In the genomic region with DNA sequence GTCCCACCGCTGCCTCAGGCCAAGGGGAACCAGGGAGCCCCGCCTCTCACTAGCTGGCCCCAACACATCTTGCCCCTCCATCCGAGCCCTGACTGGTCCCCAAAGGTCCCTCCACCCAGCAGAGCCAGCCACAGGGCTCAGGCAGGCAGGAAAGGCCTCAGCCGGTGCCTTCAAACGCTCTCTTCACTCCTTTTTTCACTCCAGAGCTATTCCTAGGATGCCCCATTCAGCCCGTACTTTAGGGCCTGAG, we compare ENCODE assay signal across 8 cellular contexts. TPM values are rescaled to one million over a fixed set of nuclear protein-coding genes. Genes with fewer than 3 reads are reported as not detected.
A peak's percentile ranks its signal among the peaks of the same experiment; 100 is the strongest.
DNase-seq lines count a peak whose midpoint lies in the region; ATAC-seq and TF ChIP-seq lines count a peak whose summit lies in the region.

No MANE protein-coding gene starts in this region.

- H3K4me1 Mint-ChIP-seq in WTC11 (peaks cover 26% of the 10 kb centered on the region), glutamatergic neuron (ENCODE audit: low read depth, unreplicated experiment) (peaks cover 4% of the 10 kb centered on the region)

- peaks cover 20% of the 10 kb centered on the region for H3K79me2 ChIP-seq in GM23248 (ENCODE audit: insufficient read depth)

- peak overlapping the region; percentile 98 for H3K9ac ChIP-seq in GM23248

- TF ChIP-seq CTCF in WTC11 (IDR thresholded peaks at IDR 0.05), result no peak
- TF ChIP-seq CTCF in glutamatergic neuron (IDR thresholded peaks at IDR 0.05; ENCODE audit: partially characterized antibody, unreplicated experiment), result no peak

- no peaks in the 10 kb centered on the region for H3K9me3 ChIP-seq in GM23248 (ENCODE audit: low read depth)

- H3K27me3 Mint-ChIP-seq in WTC11 (ENCODE audit: low read depth) (no peaks in the 10 kb centered on the region), glutamatergic neuron (ENCODE audit: unreplicated experiment) (peaks cover 3% of the 10 kb centered on the region)

- no peaks in the 10 kb centered on the region for H4K20me1 ChIP-seq in GM23248 (ENCODE audit: insufficient read depth)

- H3K36me3 Mint-ChIP-seq in WTC11 (peaks cover 6% of the 10 kb centered on the region), glutamatergic neuron (ENCODE audit: unreplicated experiment) (no peaks in the 10 kb centered on the region)

- H3K4me3 ChIP-seq in GM23248 (peak overlapping the region; percentile 76), skin epidermis (peak overlapping the region; percentile 37 to 56 (median 47))

- DNase-seq in GM23248, result no peak
- no peak for DNase-seq in WTC11 (ENCODE audit: low spot score)
- no peak for DNase-seq in glutamatergic neuron
- no peak for DNase-seq in activated CD4-positive, alpha-beta T cell treated with anti-CD3 and anti-CD28 coated beads for 48 hours
- DNase-seq in hippocampal formation (lab: John Stamatoyannopoulos, UW), result no peak
- DNase-seq in NCI-H774 (lab: John Stamatoyannopoulos, UW), result no peak

- no peaks in the 10 kb centered on the region for H3K9me3 Mint-ChIP-seq in WTC11
- peaks cover 3% of the 10 kb centered on the region for H3K9me3 Mint-ChIP-seq in glutamatergic neuron (ENCODE audit: unreplicated experiment)

- H3K27ac Mint-ChIP-seq in WTC11, result peak overlapping the region; percentile 78; the same call in 1 of the 2 replicates
- peak overlapping the region; percentile 90 for H3K27ac Mint-ChIP-seq in glutamatergic neuron (ENCODE audit: unreplicated experiment)

- CTCF ChIA-PET in WTC11 (lab: Charles Lee), result interaction anchor here (1.5 to 6.9 kb wide), 3 partner anchors 17 to 49 kb away, joined by 5 to 116 read pairs (median 7); a partner anchor contains a TSS

- no peaks in the 10 kb centered on the region for H3K36me3 ChIP-seq in GM23248 (ENCODE audit: low read depth)

- WGBS in GM23248 (ENCODE audit: low coverage in 1 of 2, low lambda C conversion rate in 2 of 2, missing lambda C conversion rate in 2 of 2), 2 experiments, result 4 to 5% methylated on average over 4 to 6 of the region's 6 CpGs

- ATAC-seq in WTC11, result no peak
- ATAC-seq in HG02973 (IDR thresholded peaks at IDR 0.05; ENCODE audit: unreplicated experiment), result no peak

- H3F3A ChIP-seq in GM23248 (ENCODE audit: insufficient read depth), result 0 out of 2 replicates have a peak, but pooled peaks cover 6% of the 10 kb centered on the region

- no peaks in the 10 kb centered on the region for H3K9me2 ChIP-seq in GM23248 (ENCODE audit: insufficient read depth)

- no peak overlapping the region for H2AFZ ChIP-seq in GM23248

- H3K4me2 ChIP-seq in GM23248 (ENCODE audit: unreplicated experiment), result peak overlapping the region; percentile 91

- no peaks in the 10 kb centered on the region for H3K4me1 ChIP-seq in GM23248 (ENCODE audit: insufficient read depth)

- peak overlapping the region; percentile 96 for H3K27ac ChIP-seq in GM23248
- H3K27ac ChIP-seq in skin epidermis, result peak overlapping the region; percentile 70 to 99 (median 94)

- POLR2A ChIA-PET in WTC11 (lab: Charles Lee), result interaction anchor here (1.2 to 2.0 kb wide), 4 partner anchors 17 to 45 kb away, joined by 5 to 8 read pairs (median 6); a partner anchor contains a TSS

- H3K27me3 ChIP-seq in GM23248 (replicated peaks; ENCODE audit: insufficient read depth), result no peaks in the 10 kb centered on the region

- H3K4me3 Mint-ChIP-seq in WTC11 (peak overlapping the region; percentile 79), glutamatergic neuron (ENCODE audit: unreplicated experiment) (peak overlapping the region; percentile 82)

- in situ Hi-C loops in GM23248 (cut with MboI), result no loop called here

TF ChIP-seq in WTC11, 78 proteins besides CTCF, POLR2A, EP300 and RAD21:
- TF ChIP-seq, protein P1, sequence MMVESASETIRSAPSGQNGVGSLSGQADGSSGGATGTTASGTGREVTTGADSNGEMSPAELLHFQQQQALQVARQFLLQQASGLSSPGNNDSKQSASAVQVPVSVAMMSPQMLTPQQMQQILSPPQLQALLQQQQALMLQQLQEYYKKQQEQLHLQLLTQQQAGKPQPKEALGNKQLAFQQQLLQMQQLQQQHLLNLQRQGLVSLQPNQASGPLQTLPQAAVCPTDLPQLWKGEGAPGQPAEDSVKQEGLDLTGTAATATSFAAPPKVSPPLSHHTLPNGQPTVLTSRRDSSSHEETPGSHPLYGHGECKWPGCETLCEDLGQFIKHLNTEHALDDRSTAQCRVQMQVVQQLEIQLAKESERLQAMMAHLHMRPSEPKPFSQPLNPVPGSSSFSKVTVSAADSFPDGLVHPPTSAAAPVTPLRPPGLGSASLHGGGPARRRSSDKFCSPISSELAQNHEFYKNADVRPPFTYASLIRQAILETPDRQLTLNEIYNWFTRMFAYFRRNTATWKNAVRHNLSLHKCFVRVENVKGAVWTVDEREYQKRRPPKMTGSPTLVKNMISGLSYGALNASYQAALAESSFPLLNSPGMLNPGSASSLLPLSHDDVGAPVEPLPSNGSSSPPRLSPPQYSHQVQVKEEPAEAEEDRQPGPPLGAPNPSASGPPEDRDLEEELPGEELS (CRISPR knock-in tag; IDR thresholded peaks at IDR 0.05), result no peak
- TF ChIP-seq JAZF1 (CRISPR knock-in tag; IDR thresholded peaks at IDR 0.05) (no peak), ZNF423 (CRISPR knock-in tag; IDR thresholded peaks at IDR 0.05) (no peak), SMAD3 (CRISPR knock-in tag; IDR thresholded peaks at IDR 0.05; ENCODE audit: borderline replicate concordance) (no peak)
- TF ChIP-seq, protein P2, sequence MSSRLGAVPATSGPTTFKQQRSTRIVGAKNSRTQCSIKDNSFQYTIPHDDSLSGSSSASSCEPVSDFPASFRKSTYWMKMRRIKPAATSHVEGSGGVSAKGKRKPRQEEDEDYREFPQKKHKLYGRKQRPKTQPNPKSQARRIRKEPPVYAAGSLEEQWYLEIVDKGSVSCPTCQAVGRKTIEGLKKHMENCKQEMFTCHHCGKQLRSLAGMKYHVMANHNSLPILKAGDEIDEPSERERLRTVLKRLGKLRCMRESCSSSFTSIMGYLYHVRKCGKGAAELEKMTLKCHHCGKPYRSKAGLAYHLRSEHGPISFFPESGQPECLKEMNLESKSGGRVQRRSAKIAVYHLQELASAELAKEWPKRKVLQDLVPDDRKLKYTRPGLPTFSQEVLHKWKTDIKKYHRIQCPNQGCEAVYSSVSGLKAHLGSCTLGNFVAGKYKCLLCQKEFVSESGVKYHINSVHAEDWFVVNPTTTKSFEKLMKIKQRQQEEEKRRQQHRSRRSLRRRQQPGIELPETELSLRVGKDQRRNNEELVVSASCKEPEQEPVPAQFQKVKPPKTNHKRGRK (CRISPR knock-in tag; IDR thresholded peaks at IDR 0.05; ENCODE audit: borderline replicate concordance), result no peak
- TF ChIP-seq, protein P3, sequence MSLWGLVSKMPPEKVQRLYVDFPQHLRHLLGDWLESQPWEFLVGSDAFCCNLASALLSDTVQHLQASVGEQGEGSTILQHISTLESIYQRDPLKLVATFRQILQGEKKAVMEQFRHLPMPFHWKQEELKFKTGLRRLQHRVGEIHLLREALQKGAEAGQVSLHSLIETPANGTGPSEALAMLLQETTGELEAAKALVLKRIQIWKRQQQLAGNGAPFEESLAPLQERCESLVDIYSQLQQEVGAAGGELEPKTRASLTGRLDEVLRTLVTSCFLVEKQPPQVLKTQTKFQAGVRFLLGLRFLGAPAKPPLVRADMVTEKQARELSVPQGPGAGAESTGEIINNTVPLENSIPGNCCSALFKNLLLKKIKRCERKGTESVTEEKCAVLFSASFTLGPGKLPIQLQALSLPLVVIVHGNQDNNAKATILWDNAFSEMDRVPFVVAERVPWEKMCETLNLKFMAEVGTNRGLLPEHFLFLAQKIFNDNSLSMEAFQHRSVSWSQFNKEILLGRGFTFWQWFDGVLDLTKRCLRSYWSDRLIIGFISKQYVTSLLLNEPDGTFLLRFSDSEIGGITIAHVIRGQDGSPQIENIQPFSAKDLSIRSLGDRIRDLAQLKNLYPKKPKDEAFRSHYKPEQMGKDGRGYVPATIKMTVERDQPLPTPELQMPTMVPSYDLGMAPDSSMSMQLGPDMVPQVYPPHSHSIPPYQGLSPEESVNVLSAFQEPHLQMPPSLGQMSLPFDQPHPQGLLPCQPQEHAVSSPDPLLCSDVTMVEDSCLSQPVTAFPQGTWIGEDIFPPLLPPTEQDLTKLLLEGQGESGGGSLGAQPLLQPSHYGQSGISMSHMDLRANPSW (CRISPR knock-in tag; conservative IDR thresholded peaks at IDR 0.05; ENCODE audit: low read depth), result no peak
- TF ChIP-seq, protein P4, sequence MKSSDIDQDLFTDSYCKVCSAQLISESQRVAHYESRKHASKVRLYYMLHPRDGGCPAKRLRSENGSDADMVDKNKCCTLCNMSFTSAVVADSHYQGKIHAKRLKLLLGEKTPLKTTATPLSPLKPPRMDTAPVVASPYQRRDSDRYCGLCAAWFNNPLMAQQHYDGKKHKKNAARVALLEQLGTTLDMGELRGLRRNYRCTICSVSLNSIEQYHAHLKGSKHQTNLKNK (CRISPR knock-in tag; IDR thresholded peaks at IDR 0.05), result no peak
TF ChIP-seq in WTC11: peak in this region for 0.

RNA-seq across cellular contexts. Expression of a gene that starts 1.5 kb away (rescaled TPM):
- total RNA-seq in GM23248 (2014; rRNA removed; shearing (Covaris generic)), result 2.8 TPM in 1 of 2 replicates, not detected in the other
- 0.43 and 0.45 TPM in 2 replicates for polyA plus RNA-seq in GM23248 (2016; fragmentation: Nextera tagmentation; extraction: Ambion mirVana)
- total RNA-seq in WTC11 (2021) (52.1 to 66.9 TPM (median 65.3 TPM) in 3 replicates), glutamatergic neuron (ENCODE audit: unreplicated experiment) (33.5 TPM)

RNA-seq across cellular contexts. Expression of a gene that starts 7.2 kb away (rescaled TPM):
- 105 and 154 TPM in 2 replicates for total RNA-seq in GM23248 (2014; rRNA removed; shearing (Covaris generic))
- 161 and 166 TPM in 2 replicates for polyA plus RNA-seq in GM23248 (2016; fragmentation: Nextera tagmentation; extraction: Ambion mirVana)
- total RNA-seq in WTC11 (2021) (97.1 to 107 TPM (median 101 TPM) in 3 replicates), glutamatergic neuron (ENCODE audit: unreplicated experiment) (129 TPM)

RNA-seq across cellular contexts. Expression of a gene that starts 16.8 kb away (rescaled TPM):
- 0.11 TPM in 1 of 2 replicates, not detected in the other for total RNA-seq in GM23248 (2014; rRNA removed; shearing (Covaris generic))
- not detected in 2 replicates for polyA plus RNA-seq in GM23248 (2016; fragmentation: Nextera tagmentation; extraction: Ambion mirVana)
- 14.0 to 18.6 TPM (median 16.2 TPM) in 3 replicates for total RNA-seq in WTC11 (2021)
- total RNA-seq in glutamatergic neuron (ENCODE audit: unreplicated experiment), result 16.1 TPM

RNA-seq across cellular contexts. Expression of a gene that starts 23.1 kb away (rescaled TPM):
- not detected in 2 replicates for total RNA-seq in GM23248 (2014; rRNA removed; shearing (Covaris generic))
- not detected in 2 replicates for polyA plus RNA-seq in GM23248 (2016; fragmentation: Nextera tagmentation; extraction: Ambion mirVana)
- total RNA-seq in WTC11 (2021) (0.11 TPM in 1 of 3 replicates, not detected in the others), glutamatergic neuron (ENCODE audit: unreplicated experiment) (not detected)

RNA-seq across cellular contexts. Expression of a gene that starts 41.6 kb away (rescaled TPM):
- 1.9 TPM in 1 of 2 replicates, not detected in the other for total RNA-seq in GM23248 (2014; rRNA removed; shearing (Covaris generic))
- 0.34 and 0.38 TPM in 2 replicates for polyA plus RNA-seq in GM23248 (2016; fragmentation: Nextera tagmentation; extraction: Ambion mirVana)
- total RNA-seq in WTC11 (2021) (40.2 to 55.2 TPM (median 49.4 TPM) in 3 replicates), glutamatergic neuron (ENCODE audit: unreplicated experiment) (925 TPM)

Comparison
In these comparisons a context has a peak if more than half of its experiments do, and no peak if none do; other contexts are left out.
1. RNA of a gene that starts 16.8 kb away (total RNA-seq): 16.1 TPM in glutamatergic neuron (single experiment) and 14.0 to 18.6 TPM in WTC11; 0.11 TPM in GM23248; every median in the first group is over 10 times any median in the second.